ENCODE assay signal across 8 cellular contexts in genomic region chr11:102007567-102008437, GRCh38. TPM values are rescaled to one million over a fixed set of nuclear protein-coding genes. Genes with fewer than 3 reads are reported as not detected.
DNase-seq lines count a peak whose midpoint lies in the region; ATAC-seq and TF ChIP-seq lines count a peak whose summit lies in the region.

No MANE protein-coding gene starts in this region.

- no peaks in the 10 kb centered on the region for H3K36me3 ChIP-seq in lung (ENCODE audit: control insufficient read depth in 2 of 2, insufficient read depth in 2 of 2, low read length in 2 of 2)

- ATAC-seq in GM19351 (IDR thresholded peaks at IDR 0.05; ENCODE audit: unreplicated experiment) (peak; percentile 80), HG03521 (IDR thresholded peaks at IDR 0.05; ENCODE audit: unreplicated experiment) (peak; percentile 69), lung (ENCODE audit: insufficient read depth, low FRiP score) (peak; percentile 61), GM21825 (IDR thresholded peaks at IDR 0.05; ENCODE audit: unreplicated experiment) (no peak)

- no peak for TF ChIP-seq CTCF in lung (IDR thresholded peaks at IDR 0.05; ENCODE audit: control extremely low read depth, extremely low read depth)

- no peaks in the 10 kb centered on the region for H3K9me3 ChIP-seq in lung (ENCODE audit: control insufficient read depth in 2 of 2, insufficient read depth in 1 of 2, low read length in 1 of 2)

- peaks cover 0 to 2% of the 10 kb centered on the region in 2 donors for H3K4me1 ChIP-seq in lung (ENCODE audit: control insufficient read depth in 2 of 2, insufficient read depth in 2 of 2, low read length in 2 of 2)

- WGBS in lung, 2 donors, result 25 to 28% methylated on average over 4 of the region's 4 CpGs

- no peaks in the 10 kb centered on the region for H3K27me3 ChIP-seq in lung (ENCODE audit: control insufficient read depth, insufficient read depth)

- DNase-seq in COLO668 (lab: John Stamatoyannopoulos, UW; ENCODE audit: unreplicated experiment), result peak; percentile 10
- peak; percentile 88 for DNase-seq in NCI-H774 (lab: John Stamatoyannopoulos, UW)
- peak; percentile 67 for DNase-seq in cerebellar cortex (ENCODE audit: low spot score)
- peak; percentile 65 for DNase-seq in lung (ENCODE audit: low spot score)
- DNase-seq in effector CD8-positive, alpha-beta T cell (lab: John Stamatoyannopoulos, UW), result no peak

- no peak overlapping the region for H3K4me3 ChIP-seq in lung

- H3K27ac ChIP-seq in lung (ENCODE audit: low read depth in 1 of 2, low read length in 1 of 2), result no peak overlapping the region

RNA-seq across cellular contexts. Expression of gene CFAP300, which starts 39.4 kb away (rescaled TPM):
- 10 to 100 TPM; 16.7 to 21.3 TPM for total RNA-seq in lung
- polyA plus RNA-seq in lung, result 10 to 100 TPM; 11.0 to 11.9 TPM
